13 cellular contexts compared by ENCODE assay signal in genomic region chr4:7806080-7806630, GRCh38.
DNase-seq lines count a peak whose midpoint lies in the region; ATAC-seq, FAIRE-seq and TF ChIP-seq lines count a peak whose summit lies in the region.
"Had no signal": no experiment of that assay in that cellular context is flagged by ENCODE, and none has a peak within 500 bp of the region (broad histone marks: within the 10 kb centered on the region; RNA-seq: fewer than 3 reads in every experiment).

No MANE protein-coding gene starts in this region.

- H3K27me3 Mint-ChIP-seq in Calu3 (ENCODE audit: unreplicated experiment): no peaks in the 10 kb centered on the region
- peaks cover 45 to 47% of the 10 kb centered on the region in 2 donors for H3K27me3 Mint-ChIP-seq in stimulated activated naive B cell treated with anti-CD40 and anti-IgM and Interleukin-4, amounts not matched to agents 10 μg/mL and 1 μg/mL and 100 μg/mL, for 72 hours
- H3K27me3 Mint-ChIP-seq: CD4-positive, alpha-beta memory T cell; stimulated activated naive CD8-positive, alpha-beta T cell treated with anti-CD3 and anti-CD28 coated beads, Interleukin-15, Interleukin-2, amounts not matched to agents 100 ng/mL and 50 ng/mL, for 24 hours had no signal

- no peak overlapping the region for H3K4me2 ChIP-seq in trophoblast cell (ENCODE audit: low read length)

- H2BK5ac ChIP-seq in trophoblast cell (ENCODE audit: low read depth, low read length, poor library complexity): no peak overlapping the region

- peak overlapping the region; percentile 70 for H3K27ac Mint-ChIP-seq in Calu3 (ENCODE audit: unreplicated experiment)
- no peak overlapping the region for H3K27ac Mint-ChIP-seq in stimulated activated naive B cell treated with anti-CD40 and anti-IgM and Interleukin-4, amounts not matched to agents 10 μg/mL and 1 μg/mL and 100 μg/mL, for 72 hours
- H3K27ac Mint-ChIP-seq: activated B cell treated with CpG ODN at 0.5 μM for 24 hours; stimulated activated naive CD8-positive, alpha-beta T cell treated with anti-CD3 and anti-CD28 coated beads, Interleukin-15, Interleukin-2, amounts not matched to agents 100 ng/mL and 50 ng/mL, for 24 hours had no signal

- H3K36me3 ChIP-seq in bronchial epithelial cell (ENCODE audit: control insufficient read depth, insufficient read depth, low read length) (peaks cover 14% of the 10 kb centered on the region), iPS-18a (ENCODE audit: control insufficient read depth, low read depth, low read length) (no peaks in the 10 kb centered on the region), trophoblast cell (ENCODE audit: control insufficient read depth in 1 of 2, insufficient read depth in 2 of 2, low read length in 2 of 2) (peaks cover 22 to 30% of the 10 kb centered on the region in 2 experiments), H7 (replicated peaks; ENCODE audit: control insufficient read depth, insufficient read depth, low read length) (peaks cover 2% of the 10 kb centered on the region)

- H3K36me3 Mint-ChIP-seq in Calu3 (ENCODE audit: insufficient read depth, unreplicated experiment): peaks cover 38% of the 10 kb centered on the region
- no peaks in the 10 kb centered on the region for H3K36me3 Mint-ChIP-seq in stimulated activated naive B cell treated with anti-CD40 and anti-IgM and Interleukin-4, amounts not matched to agents 10 μg/mL and 1 μg/mL and 100 μg/mL, for 72 hours

- FAIRE-seq in bronchial epithelial cell (lab: Jason Lieb, UNC): no peak
- FAIRE-seq: colon had no signal

- no peak overlapping the region for H2BK12ac ChIP-seq in trophoblast cell (ENCODE audit: low read length)

- H3K79me1 ChIP-seq in trophoblast cell (ENCODE audit: low read length): peaks cover 9% of the 10 kb centered on the region

- H3K4me1 Mint-ChIP-seq in Calu3 (ENCODE audit: low read depth, unreplicated experiment): peaks cover 38% of the 10 kb centered on the region
- H3K4me1 Mint-ChIP-seq in stimulated activated naive B cell treated with anti-CD40 and anti-IgM and Interleukin-4, amounts not matched to agents 10 μg/mL and 1 μg/mL and 100 μg/mL, for 72 hours: peaks cover 5 to 6% of the 10 kb centered on the region in 2 donors
- H3K4me1 Mint-ChIP-seq: activated B cell treated with CpG ODN at 0.5 μM for 24 hours had no signal

- DNase-seq in Calu3: no peak
- DNase-seq in bronchial epithelial cell (ENCODE audit: low read depth): peak; percentile 38
- peak; percentile 33 to 65 for DNase-seq in trophoblast cell
- DNase-seq in H7: no peak
- no peak for DNase-seq in D341Med (ENCODE audit: low spot score)
- no peak for DNase-seq in stimulated activated naive B cell treated with anti-CD40 and anti-IgM and Interleukin-4, amounts not matched to agents 10 μg/mL and 1 μg/mL and 100 μg/mL, for 72 hours
- DNase-seq: activated B cell treated with CpG ODN at 0.5 μM for 24 hours; CD4-positive, alpha-beta memory T cell had no signal

- H3K4me1 ChIP-seq in iPS-18a (ENCODE audit: control insufficient read depth, low read depth, low read length) (peaks cover 28% of the 10 kb centered on the region), trophoblast cell (ENCODE audit: control insufficient read depth in 1 of 2, insufficient read depth in 2 of 2, low read length in 2 of 2) (peaks cover 22 to 26% of the 10 kb centered on the region in 2 experiments)

- intact Hi-C loops in Calu3 (cut with micrococcal nuclease; ENCODE audit: unreplicated experiment): loop anchor here (10.0 kb wide), 1 partner anchor 119 kb away; no protein-coding TSS in a partner anchor

- no peak overlapping the region for H3K4ac ChIP-seq in trophoblast cell (ENCODE audit: low read depth, low read length)

- ATAC-seq in stimulated activated naive B cell treated with anti-CD40 and anti-IgM and Interleukin-4, amounts not matched to agents 10 μg/mL and 1 μg/mL and 100 μg/mL, for 72 hours (replicated peaks): no peak
- ATAC-seq in HG03521 (IDR thresholded peaks at IDR 0.05; ENCODE audit: unreplicated experiment): no peak

- H4K91ac ChIP-seq in trophoblast cell (ENCODE audit: low read depth, low read length): peak overlapping the region; percentile 23

- no peak overlapping the region for H3K23ac ChIP-seq in trophoblast cell (ENCODE audit: low read length)

- no peak overlapping the region for H4K8ac ChIP-seq in trophoblast cell (ENCODE audit: low read depth, low read length)

- H3K27ac ChIP-seq in iPS-18a (ENCODE audit: low read length) (no peak overlapping the region), trophoblast cell (ENCODE audit: low read depth, low read length) (peak overlapping the region; percentile 67)
- H3K27ac ChIP-seq: neutrophil had no signal

- no TSS peak for BruUV-seq in Calu3 (replicated peaks; lab: Mats Ljungman, UMichigan)

- peaks cover 4% of the 10 kb centered on the region for H3K79me2 ChIP-seq in trophoblast cell (ENCODE audit: control insufficient read depth, insufficient read depth, low read length, poor library complexity)

- no peaks in the 10 kb centered on the region for H3K27me3 ChIP-seq in bronchial epithelial cell (ENCODE audit: control insufficient read depth, insufficient read depth, low read length)
- no peaks in the 10 kb centered on the region for H3K27me3 ChIP-seq in iPS-18a (ENCODE audit: control insufficient read depth, insufficient read depth, low read length)
- no peaks in the 10 kb centered on the region for H3K27me3 ChIP-seq in trophoblast cell (ENCODE audit: insufficient read depth, low read length)
- no peaks in the 10 kb centered on the region for H3K27me3 ChIP-seq in H7 (ENCODE audit: control insufficient read depth, insufficient read depth, low read length)
- H3K27me3 ChIP-seq: neutrophil had no signal

- no peak overlapping the region for H2BK120ac ChIP-seq in trophoblast cell (ENCODE audit: insufficient read depth, low read length, poor library complexity)

- no peak overlapping the region for H3K18ac ChIP-seq in trophoblast cell (ENCODE audit: low read length)

- TF ChIP-seq CTCF in Calu3 (IDR thresholded peaks at IDR 0.05; ENCODE audit: unreplicated experiment): no peak
- TF ChIP-seq CTCF in bronchial epithelial cell (IDR thresholded peaks at IDR 0.05; ENCODE audit: insufficient read depth, low read length, severe bottlenecking): no peak

- no peak overlapping the region for H2AK5ac ChIP-seq in trophoblast cell (ENCODE audit: low read length)

- H3K9me3 ChIP-seq in iPS-18a (ENCODE audit: control insufficient read depth, low read depth, low read length): no peaks in the 10 kb centered on the region
- H3K9me3 ChIP-seq in trophoblast cell (ENCODE audit: insufficient read depth, low read depth, low read length): no peaks in the 10 kb centered on the region
- H3K9me3 ChIP-seq: neutrophil had no signal

- WGBS in trophoblast cell (ENCODE audit: extremely low coverage, insufficient coverage, insufficient read length): no CpG with 5 or more reads among the region's 15 CpGs

- H4K12ac ChIP-seq in trophoblast cell (ENCODE audit: low read depth, low read length): no peak overlapping the region

- CTCF ChIA-PET in Calu3 (lab: Charles Lee): interaction anchor here (1.1 kb wide), 1 partner anchor 172 kb away, joined by 4 read pairs; no protein-coding TSS in a partner anchor

- no peak overlapping the region for H2AFZ ChIP-seq in trophoblast cell (ENCODE audit: insufficient read depth, low read length, poor library complexity)

- H3K14ac ChIP-seq in trophoblast cell (ENCODE audit: low read length): no peak overlapping the region

- H3K4me3 Mint-ChIP-seq in Calu3 (ENCODE audit: low read depth, unreplicated experiment): no peak overlapping the region
- H3K4me3 Mint-ChIP-seq in stimulated activated naive B cell treated with anti-CD40 and anti-IgM and Interleukin-4, amounts not matched to agents 10 μg/mL and 1 μg/mL and 100 μg/mL, for 72 hours: no peak overlapping the region
- H3K4me3 Mint-ChIP-seq: activated B cell treated with CpG ODN at 0.5 μM for 24 hours; CD4-positive, alpha-beta memory T cell; stimulated activated naive CD8-positive, alpha-beta T cell treated with anti-CD3 and anti-CD28 coated beads, Interleukin-15, Interleukin-2, amounts not matched to agents 100 ng/mL and 50 ng/mL, for 24 hours had no signal

- H3K9me3 Mint-ChIP-seq in Calu3 (ENCODE audit: low read depth, unreplicated experiment): no peaks in the 10 kb centered on the region
- no peaks in the 10 kb centered on the region for H3K9me3 Mint-ChIP-seq in stimulated activated naive B cell treated with anti-CD40 and anti-IgM and Interleukin-4, amounts not matched to agents 10 μg/mL and 1 μg/mL and 100 μg/mL, for 72 hours
- H3K9me3 Mint-ChIP-seq: activated B cell treated with CpG ODN at 0.5 μM for 24 hours; CD4-positive, alpha-beta memory T cell; stimulated activated naive CD8-positive, alpha-beta T cell treated with anti-CD3 and anti-CD28 coated beads, Interleukin-15, Interleukin-2, amounts not matched to agents 100 ng/mL and 50 ng/mL, for 24 hours had no signal

- H3K9ac ChIP-seq in iPS-18a (ENCODE audit: low read length): peak overlapping the region; percentile 3
- H3K9ac ChIP-seq in trophoblast cell (ENCODE audit: low read length): no peak overlapping the region

- H3K4me3 ChIP-seq in bronchial epithelial cell (ENCODE audit: low read depth, low read length): no peak overlapping the region
- H3K4me3 ChIP-seq in iPS-18a (ENCODE audit: low read length): no peak overlapping the region
- H3K4me3 ChIP-seq in trophoblast cell (ENCODE audit: low read depth, low read length): no peak overlapping the region
- H3K4me3 ChIP-seq in H7 (ENCODE audit: insufficient read depth, low read depth, low read length): no peak overlapping the region

Comparison
In these comparisons a context has a peak if more than half of its experiments do, and no peak if none do; other contexts are left out.
1. DNase-seq: peak in bronchial epithelial cell (single experiment) and trophoblast cell (2 of 2); none in Calu3 (single experiment), H7 (single experiment), D341Med (single experiment) and stimulated activated naive B cell treated with anti-CD40 and anti-IgM and Interleukin-4, amounts not matched to agents 10 μg/mL and 1 μg/mL and 100 μg/mL, for 72 hours (single experiment).